Comparison of ENCODE assay signal across 8 cellular contexts in the genomic region with DNA sequence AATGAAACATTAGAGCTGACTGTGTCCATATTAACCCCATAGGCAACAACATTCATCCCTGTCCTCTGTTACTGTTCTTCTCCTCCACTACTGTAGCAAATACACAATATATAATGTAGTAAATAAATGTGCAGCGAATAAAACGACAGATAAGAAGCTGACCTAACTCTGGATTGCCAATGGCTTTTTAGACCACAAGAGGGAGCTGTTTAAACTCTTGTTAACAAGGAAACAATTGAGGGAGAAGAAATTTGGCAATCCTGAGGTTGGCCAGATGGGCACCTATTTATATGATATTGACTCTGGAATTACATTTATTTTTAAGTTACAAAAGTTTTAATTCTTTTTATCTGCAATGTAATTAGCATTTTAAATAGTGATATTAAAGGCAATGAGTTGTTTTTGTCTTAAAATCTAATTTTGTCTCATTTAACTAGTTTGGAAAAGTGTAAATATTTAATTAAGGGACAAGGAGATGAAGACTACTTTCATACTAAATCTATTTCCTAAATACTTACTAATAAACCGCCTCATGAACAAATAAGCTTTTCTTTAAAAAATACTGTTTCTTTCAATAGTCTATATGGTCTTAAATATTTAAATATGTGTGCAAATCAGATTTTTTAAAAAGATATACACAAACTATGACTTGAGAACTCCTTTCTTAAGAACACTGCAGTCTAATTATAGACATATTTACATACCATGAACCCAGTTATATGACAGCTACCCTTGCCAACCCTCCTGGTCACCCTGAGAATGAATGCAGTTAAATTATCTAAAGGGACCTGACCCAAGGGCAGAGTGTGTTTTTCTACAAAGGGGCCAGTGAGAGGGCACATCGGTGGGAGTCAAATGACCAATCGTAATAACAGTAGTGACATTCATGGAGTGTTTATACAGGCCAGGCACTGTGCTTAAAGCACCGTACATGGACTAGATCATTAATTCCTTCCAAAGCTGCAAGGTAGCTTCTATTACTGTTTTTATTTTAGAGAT. TPM values are rescaled to one million over a fixed set of nuclear protein-coding genes. Genes with fewer than 3 reads are reported as not detected.
DNase-seq lines count a peak whose midpoint lies in the region; ATAC-seq, FAIRE-seq and TF ChIP-seq lines count a peak whose summit lies in the region.

No MANE protein-coding gene starts in this region.

- no peaks in the 10 kb centered on the region for H4K20me1 ChIP-seq in hepatocyte (ENCODE audit: insufficient read depth, poor library complexity, severe bottlenecking)

- H3K9me2 ChIP-seq in hepatocyte (replicated peaks; ENCODE audit: insufficient read depth), result no peaks in the 10 kb centered on the region

- ATAC-seq in HG03066 (IDR thresholded peaks at IDR 0.05; ENCODE audit: low read depth, unreplicated experiment), result peak; percentile 57

- in situ Hi-C loops in ACHN (cut with HindIII; ENCODE audit: low pct_ligation_motif_present, low pct_unique_long_range_greater_than_20kb, low sequenced_read_pairs), result loop anchor here (25.0 kb wide), 1 partner anchor 227 kb away; a partner anchor contains a TSS

- DNase-seq in ACHN (peak; percentile 78), GM03348 (ENCODE audit: low spot score) (peak; percentile 84), NCI-H226 (peak; percentile 41), amniotic stem cell (lab: John Stamatoyannopoulos, UW) (peak; percentile 77), hepatocyte (ENCODE audit: low spot score) (peak; percentile 88), small intestine (peak; percentile 72), cortex of kidney (lab: John Stamatoyannopoulos, UW) (no peak)

- no peaks in the 10 kb centered on the region for H3K27me3 ChIP-seq in hepatocyte
- peaks cover 0 to 5% of the 10 kb centered on the region in 2 donors for H3K27me3 ChIP-seq in small intestine (ENCODE audit: control insufficient read depth in 2 of 2, insufficient read depth in 2 of 2, low read length in 2 of 2)

- no peaks in the 10 kb centered on the region for H3K9me3 ChIP-seq in hepatocyte (ENCODE audit: low read depth)
- no peaks in the 10 kb centered on the region for H3K9me3 ChIP-seq in small intestine (ENCODE audit: control insufficient read depth, low read depth)

- no peak overlapping the region for H2AFZ ChIP-seq in hepatocyte

- peak; percentile 88 for TF ChIP-seq CTCF in hepatocyte (IDR thresholded peaks at IDR 0.05; ENCODE audit: poor library complexity)

- H3K36me3 ChIP-seq in hepatocyte (replicated peaks; ENCODE audit: insufficient read depth, low read depth) (no peaks in the 10 kb centered on the region), small intestine (ENCODE audit: control insufficient read depth in 2 of 2, insufficient read depth in 2 of 2, low read length in 2 of 2) (no peaks in the 10 kb centered on the region)

- 50% methylated on average over 6 of the region's 6 CpGs for WGBS in hepatocyte (ENCODE audit: low lambda C conversion rate, missing lambda C conversion rate)
- 41 to 48% (median 43%) methylated on average over 6 of the region's 6 CpGs for WGBS in small intestine, 3 donors

- H3K27ac ChIP-seq in hepatocyte, result no peak overlapping the region
- no peak overlapping the region for H3K27ac ChIP-seq in small intestine (ENCODE audit: low read depth in 1 of 2, low read length in 1 of 2)

- H3K4me3 ChIP-seq in hepatocyte (no peak overlapping the region), small intestine (ENCODE audit: low read depth in 1 of 2, low read length in 2 of 2) (no peak overlapping the region)

- no peaks in the 10 kb centered on the region for H3K79me2 ChIP-seq in hepatocyte

- H3K4me2 ChIP-seq in hepatocyte, result no peak overlapping the region

- H3K4me1 ChIP-seq in hepatocyte (ENCODE audit: insufficient read depth) (no peaks in the 10 kb centered on the region), small intestine (ENCODE audit: control insufficient read depth in 2 of 2, insufficient read depth in 1 of 2, low read depth in 1 of 2, low read length in 1 of 2) (no peaks in the 10 kb centered on the region)

- FAIRE-seq in small intestine (lab: Jason Lieb, UNC), result peak; percentile 89

RNA-seq across cellular contexts. Expression of a gene that starts 52.9 kb away (rescaled TPM):
- total RNA-seq in hepatocyte, result 19.7 and 29.0 TPM in 2 replicates
- 21.8 and 25.7 TPM in 2 replicates for polyA plus RNA-seq in hepatocyte
- polyA plus RNA-seq in small intestine, result 10 to 100 TPM; 13.2 to 22.7 (median 17.8) TPM
